ENCODE assay signal across 22 cellular contexts in the genomic region with DNA sequence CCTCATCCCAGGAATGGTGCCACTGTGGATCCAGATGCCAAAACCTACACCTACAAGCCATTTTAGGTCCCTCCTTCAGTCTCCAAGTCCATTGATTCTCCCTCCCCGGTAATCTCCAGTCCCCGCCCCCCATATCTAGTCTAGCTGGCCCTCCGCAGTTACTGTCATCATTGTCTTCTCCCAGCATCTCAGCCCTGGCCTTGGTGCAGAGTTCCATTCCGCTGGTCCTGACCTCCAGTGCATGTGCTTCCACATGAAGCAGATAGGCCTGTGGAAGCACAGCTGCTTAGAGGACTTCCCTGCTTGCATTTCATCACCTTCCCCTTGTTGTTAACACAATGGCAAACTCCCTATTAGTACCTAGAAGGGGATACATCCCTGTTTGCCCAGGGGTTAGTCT.
DNase-seq lines count a peak whose midpoint lies in the region; ATAC-seq, FAIRE-seq and TF ChIP-seq lines count a peak whose summit lies in the region.
"Had no signal": no experiment of that assay in that cellular context is flagged by ENCODE, and none has a peak within 500 bp of the region (broad histone marks: within the 10 kb centered on the region; RNA-seq: fewer than 3 reads in every experiment).

No MANE protein-coding gene starts in this region.

- H3K27ac ChIP-seq in H1 (ENCODE audit: low read depth, low read length) (no peak overlapping the region), lower lobe of right lung (no peak overlapping the region)
- H3K27ac ChIP-seq: BLaER1 had no signal

- H4K20me1 ChIP-seq in H1 (replicated peaks in 1 of 2; ENCODE audit: control insufficient read depth in 1 of 2, insufficient read depth in 2 of 2, low read length in 2 of 2): no peaks in the 10 kb centered on the region
- H4K20me1 ChIP-seq: BLaER1 had no signal

- no peak overlapping the region for H3K27ac Mint-ChIP-seq in osteocyte (ENCODE audit: unreplicated experiment)
- H3K27ac Mint-ChIP-seq: CD14-positive monocyte; CD4-positive, alpha-beta memory T cell; CD4-positive, CD25-positive, alpha-beta regulatory T cell had no signal

- no peak for FAIRE-seq in H1 (lab: Jason Lieb, UNC)
- FAIRE-seq: A204.1, D721Med, G401.6, GM12891, GM19239 had no signal

- intact Hi-C loops in lower lobe of right lung (cut with DNase I): no loop called here

- H3K36me3 ChIP-seq in H1 (ENCODE audit: control insufficient read depth in 2 of 4, insufficient read depth in 4 of 4, low read length in 3 of 4) (no peaks in the 10 kb centered on the region), lower lobe of right lung (no peaks in the 10 kb centered on the region)
- H3K36me3 ChIP-seq: BE2C, BLaER1 had no signal

- H3K36me3 Mint-ChIP-seq in osteocyte (ENCODE audit: unreplicated experiment): no peaks in the 10 kb centered on the region
- H3K36me3 Mint-ChIP-seq: CD14-positive monocyte; CD4-positive, alpha-beta memory T cell; CD4-positive, CD25-positive, alpha-beta regulatory T cell had no signal

- no peak overlapping the region for H3K4ac ChIP-seq in H1 (replicated peaks; ENCODE audit: insufficient read length, low read depth, low read length)

- POLR2A ChIA-PET in H1 (lab: Charles Lee; ENCODE audit: partially characterized antibody): no interaction called here

- no peak for TF ChIP-seq CTCF in H1 (IDR thresholded peaks at IDR 0.05; ENCODE audit: control extremely low read depth in 1 of 3, insufficient read depth in 1 of 3, low read depth in 1 of 3, low read length in 3 of 3)
- TF ChIP-seq CTCF in osteocyte (IDR thresholded peaks at IDR 0.05): no peak
- TF ChIP-seq CTCF in lower lobe of right lung (IDR thresholded peaks at IDR 0.05): no peak

- no peaks in the 10 kb centered on the region for H3K27me3 Mint-ChIP-seq in osteocyte (ENCODE audit: unreplicated experiment)
- H3K27me3 Mint-ChIP-seq: CD4-positive, alpha-beta memory T cell had no signal

- H3K9ac ChIP-seq in H1 (replicated peaks in 1 of 4; ENCODE audit: extremely low read depth in 1 of 4, low read depth in 3 of 4, low read length in 3 of 4): no peak overlapping the region
- H3K9ac ChIP-seq: BLaER1 had no signal

- H2BK20ac ChIP-seq in H1 (ENCODE audit: low read length): no peak overlapping the region

- H3K18ac ChIP-seq in H1 (ENCODE audit: extremely low read depth, low read length): no peak overlapping the region

- no peak overlapping the region for H3K4me2 ChIP-seq in H1 (ENCODE audit: insufficient read depth in 1 of 2, low read depth in 2 of 2, low read length in 2 of 2)
- H3K4me2 ChIP-seq: BLaER1 had no signal

- H3K4me1 ChIP-seq in H1 (replicated peaks in 1 of 4; ENCODE audit: control insufficient read depth in 3 of 4, insufficient read depth in 4 of 4, low read length in 3 of 4): peaks cover 2 to 15% (median 6%) of the 10 kb centered on the region in 4 experiments; a peak in 6 of 7 replicates
- no peaks in the 10 kb centered on the region for H3K4me1 ChIP-seq in lower lobe of right lung
- H3K4me1 ChIP-seq: BE2C, BLaER1, Caco-2 had no signal

- WGBS in H1 (ENCODE audit: extremely low coverage in 1 of 2, insufficient coverage in 1 of 2, insufficient read length in 1 of 2, insufficient replicate concordance in 2 of 2, low coverage in 1 of 2, low lambda C conversion rate in 2 of 2, missing lambda C conversion rate in 1 of 2), 2 experiments: 90% methylated on average over 4 of the region's 4 CpGs; no CpG with 5 or more reads in 1 of the 2 experiments

- no peak overlapping the region for H3K56ac ChIP-seq in H1 (replicated peaks; ENCODE audit: insufficient read length, low read depth, low read length)

- H3K9me3 ChIP-seq in H1 (ENCODE audit: insufficient read depth in 2 of 2, low read depth in 1 of 2, low read length in 1 of 2) (no peaks in the 10 kb centered on the region), lower lobe of right lung (no peaks in the 10 kb centered on the region)
- H3K9me3 ChIP-seq: BE2C, BLaER1, Caco-2 had no signal

- TF ChIP-seq EP300 in H1 (IDR thresholded peaks at IDR 0.05; ENCODE audit: borderline replicate concordance in 1 of 2, low read depth in 2 of 2, low read length in 2 of 2): no peak

- TF ChIP-seq POLR2A in H1 (IDR thresholded peaks at IDR 0.05; ENCODE audit: control extremely low read depth in 1 of 2, low read depth in 2 of 2, low read length in 2 of 2): no peak

- H4K5ac ChIP-seq in H1 (ENCODE audit: insufficient read length, low read depth, low read length): no peak overlapping the region

- DNase-seq in H1 (ENCODE audit: low read depth in 1 of 2, low spot score in 2 of 2) (no peak), osteocyte (ENCODE audit: extremely low spot score, unreplicated experiment) (peak; percentile 63), lower lobe of right lung (no peak), ecto neural progenitor cell (ENCODE audit: low spot score) (no peak)
- DNase-seq: 8988T; ACHN; BE2C; C1 segment of cervical spinal cord; Caco-2; Calu3; CD4-positive, alpha-beta memory T cell; CD4-positive, CD25-positive, alpha-beta regulatory T cell; DMS79 treated with DMSO at 0.1 percent for 48 hours; GF-D8 had no signal

- H3K4me3 Mint-ChIP-seq in osteocyte (ENCODE audit: unreplicated experiment): no peak overlapping the region
- H3K4me3 Mint-ChIP-seq: CD14-positive monocyte; CD4-positive, alpha-beta memory T cell; CD4-positive, CD25-positive, alpha-beta regulatory T cell had no signal

- no peaks in the 10 kb centered on the region; the same call in 1 of the 2 replicates for H3K23me2 ChIP-seq in H1 (ENCODE audit: low read depth, low read length)

- H2BK5ac ChIP-seq in H1 (ENCODE audit: low read depth, low read length): no peak overlapping the region

- H3K79me1 ChIP-seq in H1 (ENCODE audit: low read depth, low read length): no peaks in the 10 kb centered on the region

- no peaks in the 10 kb centered on the region for H3K4me1 Mint-ChIP-seq in osteocyte (ENCODE audit: unreplicated experiment)
- H3K4me1 Mint-ChIP-seq: CD14-positive monocyte; CD4-positive, alpha-beta memory T cell; CD4-positive, CD25-positive, alpha-beta regulatory T cell had no signal

- H2BK15ac ChIP-seq in H1 (ENCODE audit: low read length): peak overlapping the region; percentile 65; the same call in 1 of the 2 replicates

- H3K79me2 ChIP-seq in H1 (ENCODE audit: control insufficient read depth in 1 of 2, insufficient read depth in 2 of 2, low read length in 2 of 2): no peaks in the 10 kb centered on the region

- H2AFZ ChIP-seq in H1 (ENCODE audit: low read length): no peak overlapping the region

- TF ChIP-seq RAD21 in H1 (IDR thresholded peaks at IDR 0.05 in 1 of 2, conservative IDR thresholded peaks at IDR 0.05 in 1 of 2; ENCODE audit: low read depth in 2 of 2, low read length in 2 of 2): no peak

- ATAC-seq in HG02981 (IDR thresholded peaks at IDR 0.05; ENCODE audit: unreplicated experiment) (no peak), lower lobe of right lung (no peak)

- H4K8ac ChIP-seq in H1 (ENCODE audit: extremely low read depth, insufficient read depth, low read length): no peak overlapping the region

- no peak overlapping the region for H4K91ac ChIP-seq in H1 (replicated peaks; ENCODE audit: insufficient read length, low read length)

- no peak overlapping the region for H2BK120ac ChIP-seq in H1 (replicated peaks; ENCODE audit: low read depth, low read length)

- H3K14ac ChIP-seq in H1 (ENCODE audit: insufficient read length): no peak overlapping the region

- CTCF ChIA-PET in H1 (lab: Charles Lee; ENCODE audit: partially characterized antibody): no interaction called here

- no peaks in the 10 kb centered on the region for H3K9me3 Mint-ChIP-seq in osteocyte (ENCODE audit: unreplicated experiment)

- H2BK12ac ChIP-seq in H1 (ENCODE audit: low read depth, low read length): no peak overlapping the region

- H3K4me3 ChIP-seq in H1 (ENCODE audit: extremely low read depth in 1 of 4, insufficient read depth in 2 of 4, low read depth in 3 of 4, low read length in 4 of 4): no peak overlapping the region
- no peak overlapping the region for H3K4me3 ChIP-seq in lower lobe of right lung
- H3K4me3 ChIP-seq: BLaER1 had no signal

- H3K27me3 ChIP-seq in H1 (replicated peaks in 1 of 4; ENCODE audit: control insufficient read depth in 3 of 4, extremely low read depth in 1 of 4, insufficient read depth in 3 of 4, low read length in 3 of 4) (0 out of 7 replicates have a peak, but pooled peaks cover 0 to 3% (median 0%) of the 10 kb centered on the region in 4 experiments), lower lobe of right lung (ENCODE audit: low read depth) (no peaks in the 10 kb centered on the region)
- H3K27me3 ChIP-seq: BE2C, BLaER1 had no signal

- no peak overlapping the region for H3K23ac ChIP-seq in H1 (ENCODE audit: insufficient read length)

- no peak overlapping the region for H2AK5ac ChIP-seq in H1 (ENCODE audit: low read depth, low read length)

TF ChIP-seq in H1, 55 proteins besides CTCF, POLR2A, EP300 and RAD21:
- TF ChIP-seq NANOG (IDR thresholded peaks at IDR 0.05; ENCODE audit: insufficient read depth, low read depth, low read length, poor library complexity, severe bottlenecking): no peak
- TF ChIP-seq SP4 (IDR thresholded peaks at IDR 0.05; ENCODE audit: low read length): no peak
TF ChIP-seq in H1: peak in this region for 0.
